Comparison of ENCODE assay signal across 9 cellular contexts in genomic region chr10:80452688-80453391, GRCh38. TPM values are rescaled to one million over a fixed set of nuclear protein-coding genes. Genes with fewer than 3 reads are reported as not detected.
A peak's percentile ranks its signal among the peaks of the same experiment; 100 is the strongest.
DNase-seq lines count a peak whose midpoint lies in the region; ATAC-seq, FAIRE-seq and TF ChIP-seq lines count a peak whose summit lies in the region.
"Had no signal": no experiment of that assay in that cellular context is flagged by ENCODE, and none has a peak within 500 bp of the region (broad histone marks: within the 10 kb centered on the region; RNA-seq: fewer than 3 reads in every experiment).

No MANE protein-coding gene starts in this region.

- WGBS in esophagus, 2 donors = 49 to 54% methylated on average over 9 of the region's 9 CpGs
- 54 to 61% methylated on average over 9 of the region's 9 CpGs for WGBS in pancreas, 2 donors

- FAIRE-seq in pancreas (lab: Jason Lieb, UNC) = no peak
- FAIRE-seq: GM18507 had no signal

- H3K36me3 ChIP-seq in Peyer's patch = no peaks in the 10 kb centered on the region
- peaks cover 0 to 2% of the 10 kb centered on the region in 2 donors for H3K36me3 ChIP-seq in esophagus (ENCODE audit: control insufficient read depth in 2 of 2, insufficient read depth in 2 of 2, low read length in 1 of 2)
- no peaks in the 10 kb centered on the region for H3K36me3 ChIP-seq in pancreas

- H3K4me3 ChIP-seq in Peyer's patch (no peak overlapping the region), esophagus (ENCODE audit: low read depth in 1 of 2, low read length in 2 of 2) (peak overlapping the region; percentile 41 to 81), pancreas (peak overlapping the region in 1 of 4 donors; percentile 44)

- ATAC-seq in pancreas (no peak), HG02852 (IDR thresholded peaks at IDR 0.05; ENCODE audit: unreplicated experiment) (no peak), HG03432 (IDR thresholded peaks at IDR 0.05; ENCODE audit: unreplicated experiment) (no peak)

- H3K4me1 ChIP-seq in Peyer's patch = peaks cover 0 to 29% (median 5%) of the 10 kb centered on the region in 4 donors
- peaks cover 3 to 7% of the 10 kb centered on the region in 2 donors for H3K4me1 ChIP-seq in esophagus (ENCODE audit: control insufficient read depth in 2 of 2, insufficient read depth in 2 of 2, low read length in 1 of 2)
- peaks cover 0 to 28% (median 8%) of the 10 kb centered on the region in 3 donors for H3K4me1 ChIP-seq in pancreas

- H3K27ac ChIP-seq in Peyer's patch = peak overlapping the region; percentile 72 to 99 (median 92)
- peak overlapping the region; percentile 89 to 96 for H3K27ac ChIP-seq in esophagus (ENCODE audit: low read depth in 2 of 2, low read length in 1 of 2)
- H3K27ac ChIP-seq in pancreas = peak overlapping the region; percentile 57 to 84 (median 76)

- intact Hi-C loops in pancreas (cut with DNase I) = no loop called here

- no peaks in the 10 kb centered on the region for H3K27me3 ChIP-seq in Peyer's patch
- H3K27me3 ChIP-seq in esophagus (ENCODE audit: control insufficient read depth in 1 of 2, insufficient read depth in 2 of 2, low read length in 2 of 2) = no peaks in the 10 kb centered on the region
- no peaks in the 10 kb centered on the region for H3K27me3 ChIP-seq in pancreas

- TF ChIP-seq CTCF in Peyer's patch (IDR thresholded peaks at IDR 0.05) (no peak), pancreas (IDR thresholded peaks at IDR 0.05) (no peak)

- TF ChIP-seq POLR2A in Peyer's patch (IDR thresholded peaks at IDR 0.05) = no peak

- in situ Hi-C loops in Caki2 (cut with HindIII; ENCODE audit: low pct_unique_long_range_greater_than_20kb, low sequenced_read_pairs) = no loop called here

- no peaks in the 10 kb centered on the region for H3K9me3 ChIP-seq in Peyer's patch
- H3K9me3 ChIP-seq in esophagus (ENCODE audit: control insufficient read depth in 2 of 2, insufficient read depth in 1 of 2, low read depth in 1 of 2, low read length in 1 of 2) = no peaks in the 10 kb centered on the region
- H3K9me3 ChIP-seq in pancreas = no peaks in the 10 kb centered on the region

- peak; percentile 66 for DNase-seq in Caki2 (ENCODE audit: low read depth)
- DNase-seq in Peyer's patch = no peak
- peak in 1 of 6 donors; percentile 22 for DNase-seq in pancreas
- no peak for DNase-seq in NCI-H524 (lab: John Stamatoyannopoulos, UW)
- no peak for DNase-seq in occipital lobe (lab: John Stamatoyannopoulos, UW)

RNA-seq across cellular contexts. Expression of gene TSPAN14, which starts 1.3 kb away (rescaled TPM):
- 57.1 and 92.5 TPM in 2 replicates for total RNA-seq in Caki2 (2014; rRNA removed; shearing (Covaris generic); ENCODE audit: low replicate concordance)
- 10 to 100 TPM; 51.2 to 72.0 (median 68.0) TPM for total RNA-seq in Peyer's patch
- 10 to 100 TPM; 50.6 to 63.2 TPM for polyA plus RNA-seq in esophagus
- total RNA-seq in pancreas = 10 to 100 TPM; 20.5 to 61.9 (median 26.2) TPM
- polyA plus RNA-seq in pancreas = 10 to 100 TPM; 10.6 to 18.8 TPM
- 35.7 TPM for total RNA-seq in occipital lobe

RNA-seq across cellular contexts. Expression of gene PRXL2A, which starts 44.5 kb away (rescaled TPM):
- total RNA-seq in Caki2 (2014; rRNA removed; shearing (Covaris generic); ENCODE audit: low replicate concordance) = 71.9 and 92.2 TPM in 2 replicates
- total RNA-seq in Peyer's patch (10 to 100 TPM; 27.2 to 89.3 (median 60.3) TPM), pancreas (10 to 100 TPM; 18.2 to 39.8 (median 26.8) TPM), occipital lobe (70.5 TPM)
- polyA plus RNA-seq in esophagus (10 to 100 TPM; 47.3 to 87.9 TPM), pancreas (10 to 100 TPM; 18.6 to 38.4 TPM)

Comparison
In these comparisons a context has a peak if more than half of its experiments do, and no peak if none do; other contexts are left out.
1. H3K4me3 ChIP-seq: peak in esophagus (2 of 2); none in Peyer's patch (0 of 4).
2. Peak in every context shown above with its lines, with median percentiles within 50 percentile points of each other: H3K27ac ChIP-seq.